Comparison of ENCODE assay signal across 11 cellular contexts in genomic region chr20:10922941-10923340, GRCh38.
DNase-seq lines count a peak whose midpoint lies in the region; ATAC-seq and TF ChIP-seq lines count a peak whose summit lies in the region.
"Had no signal": no experiment of that assay in that cellular context is flagged by ENCODE, and none has a peak within 500 bp of the region (broad histone marks: within the 10 kb centered on the region; RNA-seq: fewer than 3 reads in every experiment).

No MANE protein-coding gene starts in this region.

- H3K36me3 ChIP-seq in SJSA1: no peaks in the 10 kb centered on the region
- H3K36me3 ChIP-seq: cardiac muscle cell had no signal

- H3K9me3 ChIP-seq in SJSA1 (replicated peaks): no peaks in the 10 kb centered on the region

- H3K4me3 ChIP-seq in SJSA1 (no peak overlapping the region), fibroblast of pulmonary artery (replicated peaks; ENCODE audit: low read depth, low read length) (no peak overlapping the region), skeletal muscle cell (ENCODE audit: low read depth, low read length) (no peak overlapping the region)
- H3K4me3 ChIP-seq: cardiac muscle cell had no signal

- H3K27ac ChIP-seq in SJSA1: peak overlapping the region; percentile 51
- H3K27ac ChIP-seq: cardiac muscle cell had no signal

- TF ChIP-seq CTCF in fibroblast of pulmonary artery (IDR thresholded peaks at IDR 0.05; ENCODE audit: low read length, missing control alignments): no peak

- peaks cover 66% of the 10 kb centered on the region for H3K4me1 ChIP-seq in SJSA1 (replicated peaks)

- ATAC-seq in HG03108 (IDR thresholded peaks at IDR 0.05; ENCODE audit: unreplicated experiment): no peak
- no peak for ATAC-seq in HG03045 (IDR thresholded peaks at IDR 0.05; ENCODE audit: unreplicated experiment)

- H3K27me3 ChIP-seq in SJSA1 (replicated peaks): no peaks in the 10 kb centered on the region
- H3K27me3 ChIP-seq: cardiac muscle cell had no signal

- DNase-seq in GM04503 (ENCODE audit: low read depth) (peak; percentile 68), SJSA1 (ENCODE audit: low read depth in 1 of 2, low spot score in 2 of 2) (peak; percentile 84 to 95), fibroblast of pulmonary artery (ENCODE audit: low read depth) (peak; percentile 84), skeletal muscle cell (ENCODE audit: low read depth) (peak; percentile 83), anterior cingulate cortex (lab: John Stamatoyannopoulos, UW) (no peak), NCI-H510A treated with DMSO at 0.1 percent for 48 hours (lab: John Stamatoyannopoulos, UW) (no peak)
- DNase-seq: KG1, NCI-H524 treated with DMSO at 0.1 percent for 48 hours had no signal

Comparison
In these comparisons a context has a peak if more than half of its experiments do, and no peak if none do; other contexts are left out.
1. DNase-seq: peak in GM04503 (single experiment), SJSA1 (2 of 2), fibroblast of pulmonary artery (single experiment) and skeletal muscle cell (single experiment); none in anterior cingulate cortex (0 of 58) and NCI-H510A treated with DMSO at 0.1 percent for 48 hours (single experiment).